20 cellular contexts compared by ENCODE assay signal in genomic region chr4:140870427-140870826, GRCh38.
DNase-seq lines count a peak whose midpoint lies in the region; ATAC-seq and TF ChIP-seq lines count a peak whose summit lies in the region.
"Had no signal": no experiment of that assay in that cellular context is flagged by ENCODE, and none has a peak within 500 bp of the region (broad histone marks: within the 10 kb centered on the region; RNA-seq: fewer than 3 reads in every experiment).

No MANE protein-coding gene starts in this region.

- H3K27me3 Mint-ChIP-seq in endothelial cell (ENCODE audit: unreplicated experiment) = peaks cover 3% of the 10 kb centered on the region
- peaks cover 3 to 4% of the 10 kb centered on the region in 2 donors for H3K27me3 Mint-ChIP-seq in CD4-positive, alpha-beta memory T cell

- no peaks in the 10 kb centered on the region for H3K36me3 ChIP-seq in CD4-positive, alpha-beta memory T cell (ENCODE audit: insufficient read depth, low read length)
- H3K36me3 ChIP-seq: SJCRH30 had no signal

- no peaks in the 10 kb centered on the region for H3K36me3 Mint-ChIP-seq in endothelial cell (ENCODE audit: low read depth, unreplicated experiment)
- no peaks in the 10 kb centered on the region for H3K36me3 Mint-ChIP-seq in CD4-positive, alpha-beta memory T cell
- H3K36me3 Mint-ChIP-seq: CD4-positive, CD25-positive, alpha-beta regulatory T cell had no signal

- no peaks in the 10 kb centered on the region for H3K9me3 ChIP-seq in CD4-positive, alpha-beta memory T cell (ENCODE audit: control insufficient read depth in 1 of 2, low read length in 2 of 2)
- H3K9me3 ChIP-seq: SJCRH30 had no signal

- intact Hi-C loops in CD4-positive, alpha-beta memory T cell (cut with micrococcal nuclease) = no loop called here

- peaks cover 20% of the 10 kb centered on the region for H3K4me1 Mint-ChIP-seq in endothelial cell (ENCODE audit: unreplicated experiment)
- H3K4me1 Mint-ChIP-seq in CD4-positive, alpha-beta memory T cell = no peaks in the 10 kb centered on the region
- H3K4me1 Mint-ChIP-seq: B cell; CD4-positive, CD25-positive, alpha-beta regulatory T cell had no signal

- H3K4me1 ChIP-seq in CD4-positive, alpha-beta memory T cell (ENCODE audit: insufficient read depth, low read length) = no peaks in the 10 kb centered on the region
- H3K4me1 ChIP-seq: SJCRH30 had no signal

- no peak for ATAC-seq in GM19023 (IDR thresholded peaks at IDR 0.05; ENCODE audit: unreplicated experiment)
- ATAC-seq in HG02588 (IDR thresholded peaks at IDR 0.05; ENCODE audit: unreplicated experiment) = no peak
- ATAC-seq: PC-3 had no signal

- DNase-seq in COLO668 (lab: John Stamatoyannopoulos, UW; ENCODE audit: unreplicated experiment) = peak; percentile 8
- DNase-seq in COR-L47 (lab: John Stamatoyannopoulos, UW) = peak; percentile 41
- DNase-seq in NCI-H69 (lab: John Stamatoyannopoulos, UW) = peak; percentile 93
- no peak for DNase-seq in endothelial cell (ENCODE audit: low spot score)
- no peak for DNase-seq in CD4-positive, alpha-beta memory T cell
- DNase-seq: CD4-positive, CD25-positive, alpha-beta regulatory T cell; GDM1; GM23248; NCI-H1048; NCI-H2029 treated with DMSO at 0.1 percent for 48 hours; NCI-H226; NCI-H526; PC-3; SJCRH30; SW 1271 had no signal

- POLR2A ChIA-PET in CD4-positive, alpha-beta memory T cell (lab: Charles Lee; ENCODE audit: partially characterized antibody) = no interaction called here

- H3K9me3 Mint-ChIP-seq in endothelial cell (ENCODE audit: unreplicated experiment) = no peaks in the 10 kb centered on the region
- H3K9me3 Mint-ChIP-seq in CD4-positive, alpha-beta memory T cell = no peaks in the 10 kb centered on the region
- H3K9me3 Mint-ChIP-seq: T-helper 2 cell treated with Interferon-gamma antibody and Interleukin-4, amounts not matched to agents 5 μg/mL and 100 μg/mL, for 36 hours had no signal

- no peak overlapping the region for H3K27ac ChIP-seq in CD4-positive, alpha-beta memory T cell (ENCODE audit: low read depth, low read length)
- H3K27ac ChIP-seq: GM23248, KMS-11, SJCRH30 had no signal

- no peak overlapping the region for H3K4me3 Mint-ChIP-seq in endothelial cell (ENCODE audit: unreplicated experiment)
- no peak overlapping the region for H3K4me3 Mint-ChIP-seq in CD4-positive, alpha-beta memory T cell
- H3K4me3 Mint-ChIP-seq: B cell; CD4-positive, CD25-positive, alpha-beta regulatory T cell; T-helper 2 cell treated with Interferon-gamma antibody and Interleukin-4, amounts not matched to agents 5 μg/mL and 100 μg/mL, for 36 hours had no signal

- CTCF ChIA-PET in CD4-positive, alpha-beta memory T cell (lab: Charles Lee; ENCODE audit: partially characterized antibody) = interaction anchor here (1.6 kb wide), 1 partner anchor 10 kb away, joined by 5 read pairs; no protein-coding TSS in a partner anchor

- H3K27ac Mint-ChIP-seq in endothelial cell (ENCODE audit: unreplicated experiment) = peak overlapping the region; percentile 53
- H3K27ac Mint-ChIP-seq in CD4-positive, alpha-beta memory T cell = no peak overlapping the region
- H3K27ac Mint-ChIP-seq: B cell; CD4-positive, CD25-positive, alpha-beta regulatory T cell; T-helper 2 cell treated with Interferon-gamma antibody and Interleukin-4, amounts not matched to agents 5 μg/mL and 100 μg/mL, for 36 hours had no signal

- no peak for TF ChIP-seq CTCF in endothelial cell (IDR thresholded peaks at IDR 0.05; ENCODE audit: unreplicated experiment)

- no peak overlapping the region for H3K4me3 ChIP-seq in CD4-positive, alpha-beta memory T cell (ENCODE audit: low read length in 2 of 2)
- H3K4me3 ChIP-seq: GM23248, SJCRH30 had no signal

- no peaks in the 10 kb centered on the region for H3K27me3 ChIP-seq in CD4-positive, alpha-beta memory T cell (ENCODE audit: insufficient read depth, low read length)
- H3K27me3 ChIP-seq: SJCRH30 had no signal

Comparison
In these comparisons a context has a peak if more than half of its experiments do, and no peak if none do; other contexts are left out.
1. DNase-seq: peak in COLO668 (single experiment), COR-L47 (single experiment) and NCI-H69 (single experiment); none in endothelial cell (single experiment) and CD4-positive, alpha-beta memory T cell (0 of 5).